ENCODE assay signal across 15 cellular contexts in the genomic region with DNA sequence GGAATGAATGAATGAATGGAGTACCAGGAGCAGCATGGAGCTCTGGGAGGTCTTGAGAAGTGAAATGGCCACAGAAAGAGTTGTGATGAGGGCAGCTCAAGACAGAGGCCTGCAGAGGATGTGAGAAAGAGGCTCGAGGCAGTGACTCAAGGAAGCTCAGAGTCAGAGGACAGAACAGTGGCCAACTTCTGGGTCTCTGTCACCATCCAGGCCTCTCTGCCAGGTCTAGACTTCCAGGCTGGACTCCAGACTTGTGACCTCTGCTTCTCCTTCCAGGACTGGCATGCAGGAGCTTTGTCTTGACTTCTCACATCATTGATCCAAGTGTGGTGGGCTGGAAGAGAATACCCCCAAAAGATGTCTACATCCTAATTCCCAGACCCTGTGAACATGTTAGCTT.
"Had no signal": no experiment of that assay in that cellular context is flagged by ENCODE, and none has a peak within 500 bp of the region (broad histone marks: within the 10 kb centered on the region; RNA-seq: fewer than 3 reads in every experiment).

No MANE protein-coding gene starts in this region.

- H3K36me3 Mint-ChIP-seq: memory B cell; natural killer cell treated with Interleukin-12 subunit alpha and Interleukin-12 subunit beta and Interleukin-15 and Interleukin-18, amount 100 ng/mL, for 72 hours had no signal

- H3K4me1 ChIP-seq: lower lobe of right lung, sigmoid colon, transverse colon had no signal

- H3K9me3 Mint-ChIP-seq: memory B cell; natural killer cell treated with Interleukin-12 subunit alpha and Interleukin-12 subunit beta and Interleukin-15 and Interleukin-18, amount 100 ng/mL, for 72 hours had no signal

- H3K4me3 ChIP-seq: coronary artery, hepatocyte, lower lobe of right lung, sigmoid colon, skin epidermis, thoracic aorta, transverse colon had no signal

- H3K36me3 ChIP-seq: lower lobe of right lung, sigmoid colon, thoracic aorta, transverse colon had no signal

- H3K27ac Mint-ChIP-seq: memory B cell had no signal

- H3K27ac ChIP-seq: coronary artery, hepatocyte, lower lobe of right lung, sigmoid colon, skin epidermis, thoracic aorta, transverse colon had no signal

- H3K9me3 ChIP-seq: lower lobe of right lung, sigmoid colon, thoracic aorta, transverse colon had no signal

- ATAC-seq: lower lobe of right lung; natural killer cell treated with Interleukin-12 subunit alpha and Interleukin-12 subunit beta and Interleukin-15 and Interleukin-18, amount 100 ng/mL, for 72 hours had no signal

- H2AFZ ChIP-seq: hepatocyte had no signal

- H3K4me3 Mint-ChIP-seq: memory B cell; natural killer cell treated with Interleukin-12 subunit alpha and Interleukin-12 subunit beta and Interleukin-15 and Interleukin-18, amount 100 ng/mL, for 72 hours had no signal

- H3K27me3 ChIP-seq: hepatocyte had no signal

- H3K4me2 ChIP-seq: hepatocyte had no signal

- DNase-seq: caudate nucleus; effector CD8-positive, alpha-beta T cell; foreskin melanocyte; lower lobe of right lung; midbrain; stimulated activated CD4-positive, alpha-beta T cell treated with anti-CD3 and anti-CD28 coated beads, Interleukin-12 subunit alpha, Interleukin-12 subunit beta, amount 100 ng/mL, for 4 hours; stimulated activated naive CD4-positive, alpha-beta T cell treated with Interleukin-2 at 50 U/mL for 16 hours; transverse colon had no signal

- H3K79me2 ChIP-seq: hepatocyte had no signal
